8 cellular contexts compared by ENCODE assay signal in the genomic region with DNA sequence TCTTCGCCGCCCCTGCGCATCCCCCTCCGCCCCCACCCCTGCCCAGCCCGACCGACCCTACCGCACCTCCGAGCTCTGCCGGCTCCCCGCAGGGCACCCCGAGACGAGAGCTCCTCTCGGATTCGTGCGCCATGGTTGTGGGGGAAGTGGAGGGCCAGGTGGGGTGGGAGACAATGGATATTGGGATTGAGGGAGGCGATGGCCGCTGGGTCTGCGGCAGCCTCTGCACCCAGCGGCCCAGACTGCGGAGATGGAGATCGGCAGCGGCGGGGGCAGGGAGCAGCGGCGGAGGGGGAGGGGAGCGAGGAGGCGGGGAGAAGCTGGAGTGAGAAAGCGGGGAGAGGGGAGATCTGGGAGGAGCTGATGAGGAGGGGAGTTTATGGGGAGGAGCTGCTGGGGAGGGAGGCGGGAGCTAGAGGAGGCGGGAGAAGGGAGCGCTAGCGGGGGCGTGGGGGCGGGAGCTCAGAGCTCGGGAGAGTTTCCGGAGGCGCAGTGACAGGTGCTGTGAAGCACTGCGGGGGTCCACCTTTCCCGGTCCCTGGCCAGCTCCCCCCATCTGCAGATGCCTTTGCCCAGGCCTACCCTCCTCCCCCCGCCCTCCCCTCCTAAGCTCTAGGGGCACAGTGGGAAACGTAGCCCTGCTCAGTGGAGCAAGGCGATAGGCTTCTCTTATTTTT. TPM values are rescaled to one million over a fixed set of nuclear protein-coding genes. Genes with fewer than 3 reads are reported as not detected.
A peak's percentile ranks its signal among the peaks of the same experiment; 100 is the strongest.
DNase-seq lines count a peak whose midpoint lies in the region; ATAC-seq, FAIRE-seq and TF ChIP-seq lines count a peak whose summit lies in the region.

TSS of gene SALL2 (minus strand) at position 352 of the 677 bp plus-strand sequence. CDS start at position 133, 219 bp downstream.

- TF ChIP-seq CTCF in D721Med (IDR thresholded peaks at IDR 0.05; ENCODE audit: insufficient read depth, missing control alignments) (no peak), RWPE1 (conservative IDR thresholded peaks at IDR 0.05; ENCODE audit: low read depth) (no peak), glutamatergic neuron (IDR thresholded peaks at IDR 0.05; ENCODE audit: partially characterized antibody, unreplicated experiment) (no peak), suprapubic skin (IDR thresholded peaks at IDR 0.05) (no peak)

- no peak for TF ChIP-seq EP300 in suprapubic skin (IDR thresholded peaks at IDR 0.05)

- TF ChIP-seq POLR2A in suprapubic skin (IDR thresholded peaks at IDR 0.05), result no peak

- CTCF ChIA-PET in RWPE1 (lab: Yijun Ruan, JAX), result interaction anchor here (0.6 to 0.9 kb wide), 2 partner anchors 15 to 61 kb away, joined by 4 to 5 read pairs; partner anchors contain the start of gene METTL3
- CTCF ChIA-PET in activated naive CD4-positive, alpha-beta T cell treated with anti-CD3 and anti-CD28 coated beads, Interleukin-2, amount 10 ng/mL, durations not matched to agents 7 days and 5 days (lab: Charles Lee), result interaction anchor here (0.9 to 1.0 kb wide), 2 partner anchors 28 to 30 kb away, joined by 4 to 6 read pairs; no protein-coding TSS in a partner anchor

- DNase-seq in D721Med (ENCODE audit: insufficient read length, low spot score) (peak; percentile 52), HTR-8/SVneo (ENCODE audit: insufficient read length, low spot score) (peak; percentile 60), RWPE1 (ENCODE audit: low spot score) (peak; percentile 38), glutamatergic neuron (peak; percentile 91), occipital lobe (lab: John Stamatoyannopoulos, UW) (peak; percentile 74), suprapubic skin (ENCODE audit: low spot score in 2 of 2) (peak in 1 of 2 donors; percentile 83)
- peak; percentile 77 for DNase-seq in activated naive CD4-positive, alpha-beta T cell treated with anti-CD3 and anti-CD28 coated beads, Interleukin-2, amount 10 ng/mL, durations not matched to agents 7 days and 5 days

- H3K27ac ChIP-seq in RWPE1, result no peak within 1 kb of the TSS
- no peak within 1 kb of the TSS for H3K27ac ChIP-seq in suprapubic skin

- peak within 1 kb of the TSS; percentile 4 for H3K27ac Mint-ChIP-seq in activated naive CD4-positive, alpha-beta T cell treated with anti-CD3 and anti-CD28 coated beads, Interleukin-2, amount 10 ng/mL, durations not matched to agents 7 days and 5 days
- H3K27ac Mint-ChIP-seq in glutamatergic neuron (ENCODE audit: unreplicated experiment), result peak within 1 kb of the TSS; percentile 97

- no peaks in the 10 kb centered on the region for H3K27me3 ChIP-seq in suprapubic skin

- FAIRE-seq in D721Med (lab: Jason Lieb, UNC) (no peak), HTR-8/SVneo (lab: Jason Lieb, UNC) (no peak)

- H3K4me3 ChIP-seq in suprapubic skin, result peak within 1 kb of the TSS; percentile 78

- POLR2A ChIA-PET in RWPE1 (lab: Yijun Ruan, JAX; ENCODE audit: low non-redundant PET), result interaction anchor here (0.8 kb wide), 1 partner anchor 15 kb away, joined by 3 read pairs; the partner anchor contains the start of gene METTL3

- ATAC-seq in GM18870 (IDR thresholded peaks at IDR 0.05; ENCODE audit: unreplicated experiment), result no peak

- no peaks in the 10 kb centered on the region for H3K9me3 ChIP-seq in suprapubic skin

- under 1% methylated on average over 30 of the region's 42 CpGs for WGBS in suprapubic skin

- peaks cover 44% of the 10 kb centered on the region for H3K27me3 Mint-ChIP-seq in activated naive CD4-positive, alpha-beta T cell treated with anti-CD3 and anti-CD28 coated beads, Interleukin-2, amount 10 ng/mL, durations not matched to agents 7 days and 5 days
- peaks cover 19% of the 10 kb centered on the region for H3K27me3 Mint-ChIP-seq in glutamatergic neuron (ENCODE audit: unreplicated experiment)

- no peaks in the 10 kb centered on the region for H3K36me3 Mint-ChIP-seq in activated naive CD4-positive, alpha-beta T cell treated with anti-CD3 and anti-CD28 coated beads, Interleukin-2, amount 10 ng/mL, durations not matched to agents 7 days and 5 days
- peaks cover 10% of the 10 kb centered on the region for H3K36me3 Mint-ChIP-seq in glutamatergic neuron (ENCODE audit: unreplicated experiment)

- peak within 1 kb of the TSS; percentile 80 for H3K4me3 Mint-ChIP-seq in activated naive CD4-positive, alpha-beta T cell treated with anti-CD3 and anti-CD28 coated beads, Interleukin-2, amount 10 ng/mL, durations not matched to agents 7 days and 5 days
- H3K4me3 Mint-ChIP-seq in glutamatergic neuron (ENCODE audit: unreplicated experiment), result peak within 1 kb of the TSS; percentile 93

- H3K9me3 Mint-ChIP-seq in activated naive CD4-positive, alpha-beta T cell treated with anti-CD3 and anti-CD28 coated beads, Interleukin-2, amount 10 ng/mL, durations not matched to agents 7 days and 5 days, result no peaks in the 10 kb centered on the region
- H3K9me3 Mint-ChIP-seq in glutamatergic neuron (ENCODE audit: unreplicated experiment), result peaks cover 9% of the 10 kb centered on the region

- H3K4me1 Mint-ChIP-seq in activated naive CD4-positive, alpha-beta T cell treated with anti-CD3 and anti-CD28 coated beads, Interleukin-2, amount 10 ng/mL, durations not matched to agents 7 days and 5 days, result peaks cover 23% of the 10 kb centered on the region
- H3K4me1 Mint-ChIP-seq in glutamatergic neuron (ENCODE audit: low read depth, unreplicated experiment), result peaks cover 8% of the 10 kb centered on the region

- no peaks in the 10 kb centered on the region for H3K36me3 ChIP-seq in suprapubic skin

- peaks cover 20% of the 10 kb centered on the region for H3K4me1 ChIP-seq in suprapubic skin

RNA-seq across cellular contexts. Expression of gene SALL2, which starts in this region (rescaled TPM):
- total RNA-seq in glutamatergic neuron (ENCODE audit: unreplicated experiment) (62.9 TPM), occipital lobe (11.2 TPM), suprapubic skin (10 to 100 TPM in 1 of 4 donors, 1 to 10 TPM in 3; 3.0 to 15.6 (median 4.4) TPM)
